ENCODE assay signal across 25 cellular contexts in genomic region chr9:138074516-138074915, GRCh38.
DNase-seq lines count a peak whose midpoint lies in the region; ATAC-seq and TF ChIP-seq lines count a peak whose summit lies in the region.
"Had no signal": no experiment of that assay in that cellular context is flagged by ENCODE, and none has a peak within 500 bp of the region (broad histone marks: within the 10 kb centered on the region; RNA-seq: fewer than 3 reads in every experiment).

No MANE protein-coding gene starts in this region.

- no peaks in the 10 kb centered on the region for H4K20me1 ChIP-seq in MM.1S (ENCODE audit: insufficient read depth, low read length)

- no peak for TF ChIP-seq CTCF in left ventricle myocardium inferior (IDR thresholded peaks at IDR 0.05; ENCODE audit: borderline replicate concordance)
- TF ChIP-seq CTCF in gastrocnemius medialis (IDR thresholded peaks at IDR 0.05 in 4 of 5, conservative IDR thresholded peaks at IDR 0.05 in 1 of 5) = no peak
- TF ChIP-seq CTCF in MM.1S (IDR thresholded peaks at IDR 0.05; ENCODE audit: low read length) = no peak

- H3K9me2 ChIP-seq in MM.1S (replicated peaks; ENCODE audit: insufficient read depth, low read length) = no peaks in the 10 kb centered on the region

- no peak overlapping the region for H3K4me2 ChIP-seq in MM.1S (ENCODE audit: low read depth, low read length)

- H3F3A ChIP-seq in MM.1S (ENCODE audit: insufficient read depth, low read length) = no peaks in the 10 kb centered on the region

- H3K4me3 ChIP-seq in left ventricle myocardium inferior = no peak overlapping the region
- H3K4me3 ChIP-seq in gastrocnemius medialis = no peak overlapping the region
- H3K4me3 ChIP-seq in MM.1S (ENCODE audit: low read length) = no peak overlapping the region
- H3K4me3 ChIP-seq: psoas muscle had no signal

- H3K4me1 ChIP-seq in left ventricle myocardium inferior (no peaks in the 10 kb centered on the region), gastrocnemius medialis (no peaks in the 10 kb centered on the region), MM.1S (ENCODE audit: low read length) (no peaks in the 10 kb centered on the region)
- H3K4me1 ChIP-seq: psoas muscle had no signal

- H3K27ac ChIP-seq in left ventricle myocardium inferior (replicated peaks) (no peak overlapping the region), angular gyrus (ENCODE audit: low read depth, low read length) (peak overlapping the region; percentile 22), gastrocnemius medialis (no peak overlapping the region), MM.1S (ENCODE audit: low read length) (no peak overlapping the region)
- H3K27ac ChIP-seq: brain microvascular endothelial cell, psoas muscle had no signal

- no peaks in the 10 kb centered on the region for H3K79me2 ChIP-seq in MM.1S (ENCODE audit: low read length)

- no peak for ATAC-seq in gastrocnemius medialis
- ATAC-seq: CD8-positive, alpha-beta T cell; PC-3; psoas muscle; stimulated activated effector memory CD8-positive, alpha-beta T cell treated with anti-CD3 and anti-CD28 coated beads, Interleukin-12 subunit alpha, Interleukin-12 subunit beta, amount 100 ng/mL, for 72 hours had no signal

- H3K27me3 ChIP-seq in left ventricle myocardium inferior (ENCODE audit: low read depth) = peaks cover 80% of the 10 kb centered on the region
- H3K27me3 ChIP-seq in gastrocnemius medialis = peaks cover 0 to 3% (median 0%) of the 10 kb centered on the region in 3 donors
- H3K27me3 ChIP-seq in MM.1S (replicated peaks; ENCODE audit: insufficient read depth, low read length) = peaks cover 92% of the 10 kb centered on the region
- H3K27me3 ChIP-seq: brain microvascular endothelial cell had no signal

- DNase-seq in cardiac septum (ENCODE audit: low spot score) = peak; percentile 53
- DNase-seq in left ventricle myocardium inferior = no peak
- peak; percentile 76 for DNase-seq in mesenteric fat pad (ENCODE audit: low spot score)
- DNase-seq in ureter (ENCODE audit: low spot score) = peak; percentile 30
- DNase-seq in gastrocnemius medialis = no peak
- DNase-seq in MM.1S = no peak
- DNase-seq: activated CD4-positive, alpha-beta memory T cell treated with anti-CD3 and anti-CD28 coated beads for 36 hours; activated CD4-positive, alpha-beta T cell treated with anti-CD3 and anti-CD28 coated beads for 1 hour; activated CD8-positive, alpha-beta memory T cell treated with anti-CD3 and anti-CD28 coated beads, Interleukin-2, amount 50 U/mL, for 4 hours; amniotic stem cell; brain microvascular endothelial cell; KG1; midbrain; naive B cell; NCI-H2029 treated with DMSO at 0.1 percent for 48 hours; NCI-H524 treated with DMSO at 0.1 percent for 48 hours; NK-92 treated with Interleukin-12 subunit alpha and Interleukin-12 subunit beta, amount 100 ng/mL, for 24 hours; nucleus accumbens; PC-3; psoas muscle; Right ventricle myocardium superior; stimulated activated CD4-positive, alpha-beta T cell treated with anti-CD3 and anti-CD28 coated beads, Interleukin-15, amount 100 ng/mL, for 24 hours had no signal

- no peaks in the 10 kb centered on the region for H3K9me3 ChIP-seq in left ventricle myocardium inferior (replicated peaks)
- H3K9me3 ChIP-seq in gastrocnemius medialis = no peaks in the 10 kb centered on the region
- no peaks in the 10 kb centered on the region for H3K9me3 ChIP-seq in MM.1S (replicated peaks; ENCODE audit: insufficient read depth, low read length)
- H3K9me3 ChIP-seq: psoas muscle had no signal

- TF ChIP-seq POLR2A in gastrocnemius medialis (IDR thresholded peaks at IDR 0.05) = no peak

- H2AFZ ChIP-seq in MM.1S (ENCODE audit: low read length) = no peak overlapping the region

- in situ Hi-C loops in gastrocnemius medialis (cut with MboI; ENCODE audit: low sequenced_read_pairs in 4 of 4) = no loop called here

- no peak overlapping the region for H3K9ac ChIP-seq in MM.1S (ENCODE audit: low read length)

- intact Hi-C loops in cardiac septum (cut with DNase I) = no loop called here
- intact Hi-C loops in left ventricle myocardium inferior (cut with micrococcal nuclease) = no loop called here
- intact Hi-C loops in gastrocnemius medialis (cut with DNase I; ENCODE audit: low total_unique reads) = no loop called here

- H3K36me3 ChIP-seq in left ventricle myocardium inferior (no peaks in the 10 kb centered on the region), gastrocnemius medialis (no peaks in the 10 kb centered on the region), MM.1S (replicated peaks; ENCODE audit: insufficient read depth, low read length) (no peaks in the 10 kb centered on the region)
- H3K36me3 ChIP-seq: brain microvascular endothelial cell had no signal

Comparison
In these comparisons a context has a peak if more than half of its experiments do, and no peak if none do; other contexts are left out.
1. DNase-seq: peak in cardiac septum (single experiment), mesenteric fat pad (single experiment) and ureter (single experiment); none in left ventricle myocardium inferior (single experiment), gastrocnemius medialis (0 of 2) and MM.1S (single experiment).